In the genomic region with DNA sequence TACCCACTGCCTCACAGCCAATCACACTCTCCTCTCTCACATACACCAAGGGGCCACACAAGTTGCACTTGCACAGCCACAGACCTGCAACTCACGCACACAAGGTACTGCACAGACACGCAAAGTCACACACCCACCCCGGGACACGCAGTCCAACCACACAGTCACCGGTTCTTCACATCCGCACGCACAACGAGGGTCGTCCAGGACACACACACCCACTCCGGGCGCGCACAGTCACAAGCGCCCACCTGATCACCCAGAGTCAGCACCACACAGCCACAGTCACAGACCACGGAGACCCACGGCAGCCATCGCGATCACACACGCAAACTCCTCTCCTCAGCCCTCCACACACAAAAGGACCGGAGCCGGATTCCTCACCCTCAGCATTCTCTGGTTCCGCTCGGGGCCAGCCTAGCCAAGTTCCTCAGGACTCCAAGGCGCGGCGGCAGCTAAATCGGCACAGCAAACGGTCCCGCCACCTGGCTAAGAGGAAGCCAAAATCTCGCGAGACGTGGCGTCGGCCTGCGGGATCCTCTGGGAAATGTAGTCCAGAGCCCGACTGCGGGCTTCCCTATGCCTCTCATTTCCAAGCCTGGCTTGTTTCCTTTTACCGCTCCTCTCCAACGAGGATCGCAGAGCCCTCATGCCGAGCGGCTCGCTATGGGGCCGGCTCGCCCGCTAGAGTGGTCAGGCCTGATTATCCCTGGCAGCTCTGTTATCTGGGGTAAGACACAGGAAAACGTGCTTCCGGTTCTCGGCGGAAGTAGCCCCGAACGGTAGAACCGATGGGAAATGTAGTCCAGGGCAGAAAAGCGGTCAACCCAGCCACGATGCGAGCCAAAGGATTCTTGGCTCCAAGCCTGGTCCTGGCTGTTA, we compare ENCODE assay signal across 1 cellular context.
TF ChIP-seq lines count a peak whose summit lies in the region.

Gene ZNF850 (minus strand): TSS at position 467 of the 882 bp plus-strand sequence. CDS start 10,201 bp downstream, outside the sequence.

TF ChIP-seq in HepG2, 621 proteins besides CTCF, POLR2A, EP300 and RAD21 (continued from another document and continues in another):
- TF ChIP-seq ATF7-NPFF (CRISPR knock-in tag; IDR thresholded peaks at IDR 0.05; ENCODE audit: low read depth), result peak; percentile 49; the same call in 1 of the 2 replicates
- TF ChIP-seq ZNF235 (CRISPR knock-in tag; IDR thresholded peaks at IDR 0.05; ENCODE audit: borderline replicate concordance), result 0 out of 2 replicates have a peak, but pooled peaks have one; percentile 51
- TF ChIP-seq ZNF550 (CRISPR knock-in tag; IDR thresholded peaks at IDR 0.05; ENCODE audit: borderline replicate concordance), result no peak
- TF ChIP-seq FOSL1 (CRISPR knock-in tag; IDR thresholded peaks at IDR 0.05; ENCODE audit: borderline replicate concordance), result no peak
- TF ChIP-seq ZFX (CRISPR knock-in tag; IDR thresholded peaks at IDR 0.05; ENCODE audit: low read depth), result peak; percentile 48; the same call in 1 of the 2 replicates
- TF ChIP-seq ZNF547 (CRISPR knock-in tag; IDR thresholded peaks at IDR 0.05), result no peak
- peak; percentile 98 for TF ChIP-seq THAP11 (CRISPR knock-in tag; IDR thresholded peaks at IDR 0.05)
- TF ChIP-seq ZNF280D (CRISPR knock-in tag; IDR thresholded peaks at IDR 0.05), result 0 out of 2 replicates have a peak, but pooled peaks have one; percentile 8
- TF ChIP-seq FOXK1 (CRISPR knock-in tag; IDR thresholded peaks at IDR 0.05; ENCODE audit: borderline replicate concordance, low read depth), result peak; percentile 64; the same call in 1 of the 2 replicates
- peak; percentile 99 for TF ChIP-seq CREM (IDR thresholded peaks at IDR 0.05)
- TF ChIP-seq CREM (CRISPR knock-in tag; IDR thresholded peaks at IDR 0.05), result no peak
- TF ChIP-seq, protein P1, sequence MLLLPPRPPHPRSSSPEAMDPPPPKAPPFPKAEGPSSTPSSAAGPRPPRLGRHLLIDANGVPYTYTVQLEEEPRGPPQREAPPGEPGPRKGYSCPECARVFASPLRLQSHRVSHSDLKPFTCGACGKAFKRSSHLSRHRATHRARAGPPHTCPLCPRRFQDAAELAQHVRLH (CRISPR knock-in tag; IDR thresholded peaks at IDR 0.05; ENCODE audit: borderline replicate concordance, low read depth), result no peak
- TF ChIP-seq HMG20A (CRISPR knock-in tag; IDR thresholded peaks at IDR 0.05; ENCODE audit: borderline replicate concordance), result no peak
- TF ChIP-seq ARNT2 (CRISPR knock-in tag; IDR thresholded peaks at IDR 0.05; ENCODE audit: low read depth), result peak; percentile 93; the same call in 1 of the 2 replicates
- TF ChIP-seq CCDC6 (CRISPR knock-in tag; IDR thresholded peaks at IDR 0.05), result no peak
- TF ChIP-seq ZNF710 (CRISPR knock-in tag; IDR thresholded peaks at IDR 0.05; ENCODE audit: borderline replicate concordance), result peak; percentile 63; the same call in 1 of the 2 replicates
- TF ChIP-seq, protein P2, sequence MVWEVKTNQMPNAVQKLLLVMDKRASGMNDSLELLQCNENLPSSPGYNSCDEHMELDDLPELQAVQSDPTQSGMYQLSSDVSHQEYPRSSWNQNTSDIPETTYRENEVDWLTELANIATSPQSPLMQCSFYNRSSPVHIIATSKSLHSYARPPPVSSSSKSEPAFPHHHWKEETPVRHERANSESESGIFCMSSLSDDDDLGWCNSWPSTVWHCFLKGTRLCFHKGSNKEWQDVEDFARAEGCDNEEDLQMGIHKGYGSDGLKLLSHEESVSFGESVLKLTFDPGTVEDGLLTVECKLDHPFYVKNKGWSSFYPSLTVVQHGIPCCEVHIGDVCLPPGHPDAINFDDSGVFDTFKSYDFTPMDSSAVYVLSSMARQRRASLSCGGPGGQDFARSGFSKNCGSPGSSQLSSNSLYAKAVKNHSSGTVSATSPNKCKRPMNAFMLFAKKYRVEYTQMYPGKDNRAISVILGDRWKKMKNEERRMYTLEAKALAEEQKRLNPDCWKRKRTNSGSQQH (CRISPR knock-in tag; IDR thresholded peaks at IDR 0.05; ENCODE audit: low read depth), result 0 out of 2 replicates have a peak, but pooled peaks have one; percentile 59
- peak; percentile 72 for TF ChIP-seq U2AF1 (optimal IDR thresholded peaks at IDR 0.05; ENCODE audit: low read depth, low read length)
- peak; percentile 48; the same call in 1 of the 2 replicates for TF ChIP-seq KDM3A (CRISPR knock-in tag; IDR thresholded peaks at IDR 0.05; ENCODE audit: low read depth)
- TF ChIP-seq, protein P3, sequence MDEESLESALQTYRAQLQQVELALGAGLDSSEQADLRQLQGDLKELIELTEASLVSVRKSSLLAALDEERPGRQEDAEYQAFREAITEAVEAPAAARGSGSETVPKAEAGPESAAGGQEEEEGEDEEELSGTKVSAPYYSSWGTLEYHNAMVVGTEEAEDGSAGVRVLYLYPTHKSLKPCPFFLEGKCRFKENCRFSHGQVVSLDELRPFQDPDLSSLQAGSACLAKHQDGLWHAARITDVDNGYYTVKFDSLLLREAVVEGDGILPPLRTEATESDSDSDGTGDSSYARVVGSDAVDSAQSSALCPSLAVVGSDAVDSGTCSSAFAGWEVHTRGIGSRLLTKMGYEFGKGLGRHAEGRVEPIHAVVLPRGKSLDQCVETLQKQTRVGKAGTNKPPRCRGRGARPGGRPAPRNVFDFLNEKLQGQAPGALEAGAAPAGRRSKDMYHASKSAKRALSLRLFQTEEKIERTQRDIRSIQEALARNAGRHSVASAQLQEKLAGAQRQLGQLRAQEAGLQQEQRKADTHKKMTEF (CRISPR knock-in tag; IDR thresholded peaks at IDR 0.05), result peak; percentile 55; the same call in 1 of the 2 replicates
- TF ChIP-seq, protein P4, sequence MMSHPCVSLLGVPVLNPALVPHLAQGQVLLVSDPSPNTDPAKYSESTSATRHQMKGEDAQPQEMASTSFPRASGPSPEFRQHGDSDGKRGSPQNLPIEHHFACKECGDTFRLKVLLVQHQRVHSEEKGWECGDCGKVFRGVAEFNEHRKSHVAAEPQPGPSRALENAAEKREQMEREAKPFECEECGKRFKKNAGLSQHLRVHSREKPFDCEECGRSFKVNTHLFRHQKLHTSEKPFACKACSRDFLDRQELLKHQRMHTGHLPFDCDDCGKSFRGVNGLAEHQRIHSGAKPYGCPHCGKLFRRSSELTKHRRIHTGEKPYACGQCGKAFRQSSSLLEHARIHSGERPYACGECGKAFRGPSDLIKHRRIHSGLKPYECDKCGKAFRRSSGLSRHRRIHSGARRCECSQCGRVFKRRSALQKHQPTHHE (CRISPR knock-in tag; IDR thresholded peaks at IDR 0.05; ENCODE audit: borderline replicate concordance), result 0 out of 2 replicates have a peak, but pooled peaks have one; percentile 28
- TF ChIP-seq ZNF687 (CRISPR knock-in tag; IDR thresholded peaks at IDR 0.05), result peak; percentile 69
- no peak for TF ChIP-seq HNRNPL (IDR thresholded peaks at IDR 0.05; ENCODE audit: low read depth, low read length)
- no peak for TF ChIP-seq EEA1 (CRISPR knock-in tag; IDR thresholded peaks at IDR 0.05; ENCODE audit: borderline replicate concordance)
- TF ChIP-seq LRRFIP1 (CRISPR knock-in tag; conservative IDR thresholded peaks at IDR 0.05), result no peak
- TF ChIP-seq ZNF784 (CRISPR knock-in tag; IDR thresholded peaks at IDR 0.05; ENCODE audit: borderline replicate concordance), result no peak
